ENCODE assay signal across 31 cellular contexts in genomic region chr2:228532233-228532632, GRCh38.
"Had no signal": no experiment of that assay in that cellular context is flagged by ENCODE, and none has a peak within 500 bp of the region (broad histone marks: within the 10 kb centered on the region; RNA-seq: fewer than 3 reads in every experiment).

No MANE protein-coding gene starts in this region.

- H3K4me1 ChIP-seq: adrenal gland, body of pancreas, esophagus muscularis mucosa, foreskin keratinocyte, gastrocnemius medialis, heart left ventricle had no signal

- DNase-seq: activated CD4-positive, alpha-beta T cell treated with anti-CD3 and anti-CD28 coated beads for 1 hour; activated CD4-positive, alpha-beta T cell treated with anti-CD3 and anti-CD28 coated beads for 48 hours; activated CD4-positive, alpha-beta T cell treated with anti-CD3 and anti-CD28 coated beads, Interleukin-2, amount 50 U/mL, for 1 hour; activated CD4-positive, alpha-beta T cell treated with anti-CD3 and anti-CD28 coated beads, Interleukin-2, amount 50 U/mL, for 48 hours; activated CD8-positive, alpha-beta memory T cell treated with anti-CD3 and anti-CD28 coated beads for 24 hours; activated CD8-positive, alpha-beta T cell treated with anti-CD3 and anti-CD28 coated beads for 36 hours; activated effector memory CD4-positive, alpha-beta T cell treated with Interleukin-2 at 50 U/mL for 16 hours; activated gamma-delta T cell treated with Interleukin-2 at 50 U/mL for 16 hours; activated naive CD4-positive, alpha-beta T cell treated with anti-CD3 and anti-CD28 coated beads, Interleukin-2, amount 50 U/mL, for 16 hours; activated naive CD4-positive, alpha-beta T cell treated with Interleukin-2 at 50 U/mL for 16 hours; activated naive CD8-positive, alpha-beta T cell treated with anti-CD3 and anti-CD28 coated beads for 36 hours; activated naive CD8-positive, alpha-beta T cell treated with anti-CD3 and anti-CD28 coated beads, Interleukin-2, amount 50 U/mL, for 24 hours; activated T-cell treated with anti-CD3 and anti-CD28 coated beads, Interleukin-2, amount 50 U/mL, for 4 hours; adrenal gland; amygdala; aorta; body of pancreas; caudate nucleus; cortex of kidney; dermis blood vessel endothelial cell; effector CD4-positive, alpha-beta T cell; effector memory CD8-positive, alpha-beta T cell; erythroblast; foreskin keratinocyte; gastrocnemius medialis; glutamatergic neuron; heart left ventricle; T-helper 2 cell had no signal

- FAIRE-seq: colon had no signal

- H3K9me3 ChIP-seq: body of pancreas, esophagus muscularis mucosa had no signal

- H3K4me3 Mint-ChIP-seq: activated CD8-positive, alpha-beta T cell treated with anti-CD3 and anti-CD28 coated beads for 36 hours; activated naive CD8-positive, alpha-beta T cell treated with anti-CD3 and anti-CD28 coated beads for 36 hours; activated naive CD8-positive, alpha-beta T cell treated with anti-CD3 and anti-CD28 coated beads, Interleukin-2, amount 50 U/mL, for 24 hours; activated T-cell treated with anti-CD3 and anti-CD28 coated beads, Interleukin-2, amount 50 U/mL, for 4 hours; activated T-helper 17 cell treated with anti-CD3 and anti-CD28 coated beads, Interleukin-2, amount 50 U/mL, for 72 hours; effector memory CD8-positive, alpha-beta T cell had no signal

- H3K27ac Mint-ChIP-seq: activated CD8-positive, alpha-beta T cell treated with anti-CD3 and anti-CD28 coated beads for 36 hours; activated naive CD8-positive, alpha-beta T cell treated with anti-CD3 and anti-CD28 coated beads for 36 hours; activated naive CD8-positive, alpha-beta T cell treated with anti-CD3 and anti-CD28 coated beads, Interleukin-2, amount 50 U/mL, for 24 hours; activated T-helper 17 cell treated with anti-CD3 and anti-CD28 coated beads, Interleukin-2, amount 50 U/mL, for 72 hours; effector memory CD8-positive, alpha-beta T cell had no signal

- H3K27me3 Mint-ChIP-seq: activated CD8-positive, alpha-beta T cell treated with anti-CD3 and anti-CD28 coated beads for 36 hours; activated naive CD8-positive, alpha-beta T cell treated with anti-CD3 and anti-CD28 coated beads for 36 hours; activated naive CD8-positive, alpha-beta T cell treated with anti-CD3 and anti-CD28 coated beads, Interleukin-2, amount 50 U/mL, for 24 hours; activated T-helper 17 cell treated with anti-CD3 and anti-CD28 coated beads, Interleukin-2, amount 50 U/mL, for 72 hours; effector memory CD8-positive, alpha-beta T cell had no signal

- H3K27ac ChIP-seq: adrenal gland, body of pancreas, esophagus muscularis mucosa, foreskin keratinocyte, gastrocnemius medialis, heart left ventricle had no signal

- H3K4me3 ChIP-seq: adrenal gland, body of pancreas, esophagus muscularis mucosa, gastrocnemius medialis, heart left ventricle had no signal

- ATAC-seq: activated CD8-positive, alpha-beta T cell treated with anti-CD3 and anti-CD28 coated beads for 36 hours; activated naive CD8-positive, alpha-beta T cell treated with anti-CD3 and anti-CD28 coated beads, Interleukin-2, amount 50 U/mL, for 24 hours; activated T-cell treated with anti-CD3 and anti-CD28 coated beads, Interleukin-2, amount 50 U/mL, for 4 hours; activated T-helper 17 cell treated with anti-CD3 and anti-CD28 coated beads, Interleukin-2, amount 50 U/mL, for 72 hours; body of pancreas; effector memory CD8-positive, alpha-beta T cell; foreskin keratinocyte; gastrocnemius medialis; heart left ventricle had no signal

- H3K27me3 ChIP-seq: adrenal gland, body of pancreas, esophagus muscularis mucosa, foreskin keratinocyte, gastrocnemius medialis, heart left ventricle had no signal

- H3K36me3 ChIP-seq: adrenal gland, esophagus muscularis mucosa, gastrocnemius medialis, heart left ventricle had no signal

- H3K4me1 Mint-ChIP-seq: activated naive CD8-positive, alpha-beta T cell treated with anti-CD3 and anti-CD28 coated beads for 36 hours; activated naive CD8-positive, alpha-beta T cell treated with anti-CD3 and anti-CD28 coated beads, Interleukin-2, amount 50 U/mL, for 24 hours; activated T-helper 17 cell treated with anti-CD3 and anti-CD28 coated beads, Interleukin-2, amount 50 U/mL, for 72 hours had no signal

- H3K36me3 Mint-ChIP-seq: activated naive CD8-positive, alpha-beta T cell treated with anti-CD3 and anti-CD28 coated beads for 36 hours had no signal
